1 cellular context compared by ENCODE assay signal in genomic region chr16:1677942-1678499, GRCh38.
TF ChIP-seq lines count a peak whose summit lies in the region.

TSS of gene JPT2 (plus strand) at chr16:1678279. CDS start at chr16:1678313, 34 bp downstream.

TF ChIP-seq in A549, 52 proteins besides CTCF, POLR2A, EP300 and RAD21 (continued from another document):
- TF ChIP-seq HMGXB4 (CRISPR knock-in tag; IDR thresholded peaks at IDR 0.05; ENCODE audit: borderline replicate concordance) (no peak), MYC (IDR thresholded peaks at IDR 0.05; ENCODE audit: borderline replicate concordance, low read length) (0 out of 2 replicates have a peak, but pooled peaks have one; percentile 46), GATA3 (IDR thresholded peaks at IDR 0.05; ENCODE audit: borderline replicate concordance) (no peak), PHF8 (IDR thresholded peaks at IDR 0.05; ENCODE audit: borderline replicate concordance, low read depth) (no peak), NFE2L2 (conservative IDR thresholded peaks at IDR 0.05; ENCODE audit: low read length) (no peak), NPAS2 (CRISPR knock-in tag; IDR thresholded peaks at IDR 0.05; ENCODE audit: borderline replicate concordance) (no peak), POLR2AphosphoS2 (conservative IDR thresholded peaks at IDR 0.05; ENCODE audit: low read length) (no peak), FOSL2 (IDR thresholded peaks at IDR 0.05) (no peak), FOSL2 (CRISPR knock-in tag; IDR thresholded peaks at IDR 0.05) (no peak), FOXS1 (CRISPR knock-in tag; IDR thresholded peaks at IDR 0.05) (no peak), ELK1 (IDR thresholded peaks at IDR 0.05; ENCODE audit: low read depth, low read length) (no peak), BHLHE40 (IDR thresholded peaks at IDR 0.05; ENCODE audit: low read depth, low read length) (no peak), ZNF302 (CRISPR knock-in tag; IDR thresholded peaks at IDR 0.05) (no peak), CHD4 (IDR thresholded peaks at IDR 0.05; ENCODE audit: borderline replicate concordance) (no peak), E2F6 (IDR thresholded peaks at IDR 0.05; ENCODE audit: borderline replicate concordance, low read depth) (peak; percentile 86), EHF (CRISPR knock-in tag; IDR thresholded peaks at IDR 0.05) (no peak), ESRRA (IDR thresholded peaks at IDR 0.05; ENCODE audit: borderline replicate concordance, low read length) (no peak), NR3C1 (IDR thresholded peaks at IDR 0.05) (no peak), BCL3 (IDR thresholded peaks at IDR 0.05) (peak; percentile 69; the same call in 2 of the 3 replicates), CBX8 (IDR thresholded peaks at IDR 0.05) (no peak), JUNB (IDR thresholded peaks at IDR 0.05) (no peak), KDM1A (IDR thresholded peaks at IDR 0.05; ENCODE audit: low read depth) (no peak), MAX (IDR thresholded peaks at IDR 0.05) (peak; percentile 62), HDAC2 (IDR thresholded peaks at IDR 0.05) (no peak), MAFK (IDR thresholded peaks at IDR 0.05; ENCODE audit: partially characterized antibody) (no peak), CEBPB (IDR thresholded peaks at IDR 0.05) (no peak)
